In the genomic region with DNA sequence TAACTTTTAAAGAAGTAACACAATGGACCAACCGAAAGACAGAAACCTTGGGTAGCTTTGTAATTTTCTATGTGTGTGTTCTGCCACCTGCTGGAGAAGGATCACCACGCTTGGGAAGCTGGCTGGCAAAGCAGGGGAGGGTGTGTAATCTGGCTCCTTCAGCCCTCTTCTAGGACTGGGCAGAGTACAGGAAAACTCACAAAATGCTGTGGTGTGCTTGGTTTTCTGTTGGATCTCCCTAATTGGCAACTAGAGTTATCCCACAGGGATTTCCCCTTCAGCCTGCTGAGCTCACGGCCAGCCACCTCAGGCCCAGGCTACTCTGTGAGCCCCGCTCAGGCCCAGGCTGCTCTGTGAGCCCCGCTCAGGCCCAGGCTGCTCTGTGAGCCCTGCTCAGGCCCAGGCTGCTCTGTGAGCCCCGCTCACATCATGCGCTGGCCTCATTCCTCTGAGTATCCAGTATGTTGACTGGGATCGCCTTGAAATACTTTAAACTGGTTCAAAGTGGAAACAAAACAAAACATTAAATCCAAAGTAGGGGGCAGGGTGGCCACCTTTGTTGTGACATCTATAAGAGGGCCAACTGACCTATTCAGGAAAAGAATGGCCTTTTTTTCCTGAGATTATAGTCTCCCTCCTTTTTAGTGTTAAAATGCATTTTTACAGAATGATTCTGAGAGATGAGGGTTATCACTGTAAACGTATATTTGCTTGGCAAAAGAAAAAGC, we compare ENCODE assay signal across 8 cellular contexts. TPM values are rescaled to one million over a fixed set of nuclear protein-coding genes. Genes with fewer than 3 reads are reported as not detected.
DNase-seq lines count a peak whose midpoint lies in the region; ATAC-seq and TF ChIP-seq lines count a peak whose summit lies in the region.

No MANE protein-coding gene starts in this region.

- H3K18ac ChIP-seq in trophoblast cell (ENCODE audit: low read length): no peak overlapping the region

- peak overlapping the region; percentile 49 for H4K8ac ChIP-seq in trophoblast cell (ENCODE audit: low read depth, low read length)

- H3K4me1 Mint-ChIP-seq in activated naive CD8-positive, alpha-beta T cell treated with anti-CD3 and anti-CD28 coated beads for 36 hours: peaks cover 17% of the 10 kb centered on the region

- no CpG with 5 or more reads among the region's 9 CpGs for WGBS in trophoblast cell (ENCODE audit: extremely low coverage, insufficient coverage, insufficient read length)

- no peaks in the 10 kb centered on the region for H3K36me3 ChIP-seq in RWPE2 (ENCODE audit: low read depth)
- no peaks in the 10 kb centered on the region for H3K36me3 ChIP-seq in trophoblast cell (ENCODE audit: control insufficient read depth in 1 of 2, insufficient read depth in 2 of 2, low read length in 2 of 2)
- no peaks in the 10 kb centered on the region for H3K36me3 ChIP-seq in vagina

- no peak overlapping the region for H3K4me3 Mint-ChIP-seq in activated naive CD8-positive, alpha-beta T cell treated with anti-CD3 and anti-CD28 coated beads for 36 hours

- H3K9me3 ChIP-seq in RWPE2 (ENCODE audit: severe bottlenecking) (no peaks in the 10 kb centered on the region), trophoblast cell (ENCODE audit: insufficient read depth, low read depth, low read length) (no peaks in the 10 kb centered on the region), vagina (no peaks in the 10 kb centered on the region)

- ATAC-seq in GM21390 (IDR thresholded peaks at IDR 0.05; ENCODE audit: unreplicated experiment) (peak; percentile 49), RWPE2 (ENCODE audit: low read depth) (peak; percentile 82)

- TF ChIP-seq CTCF in RWPE2 (IDR thresholded peaks at IDR 0.05; ENCODE audit: poor library complexity, severe bottlenecking): peak; percentile 94
- TF ChIP-seq CTCF in vagina (IDR thresholded peaks at IDR 0.05): peak; percentile 38 to 69 (median 57)

- H3K4me3 ChIP-seq in RWPE2 (ENCODE audit: severe bottlenecking): no peak overlapping the region
- H3K4me3 ChIP-seq in trophoblast cell (ENCODE audit: low read depth, low read length): no peak overlapping the region
- H3K4me3 ChIP-seq in vagina: no peak overlapping the region

- peak overlapping the region; percentile 32 for H2AFZ ChIP-seq in trophoblast cell (ENCODE audit: insufficient read depth, low read length, poor library complexity)

- H3K4me2 ChIP-seq in trophoblast cell (ENCODE audit: low read length): no peak overlapping the region

- in situ Hi-C loops in Caki2 (cut with HindIII; ENCODE audit: low pct_unique_long_range_greater_than_20kb, low sequenced_read_pairs): no loop called here

- DNase-seq in Caki2 (ENCODE audit: low read depth): peak; percentile 66
- peak; percentile 20 for DNase-seq in KG1 (lab: John Stamatoyannopoulos, UW)
- no peak for DNase-seq in RWPE2 (ENCODE audit: low spot score)
- peak; percentile 26 for DNase-seq in activated naive CD8-positive, alpha-beta T cell treated with anti-CD3 and anti-CD28 coated beads for 36 hours
- DNase-seq in head of caudate nucleus: peak; percentile 57 to 92 (median 77)
- peak; percentile 47 to 73 for DNase-seq in trophoblast cell
- DNase-seq in vagina (ENCODE audit: extremely low spot score in 2 of 2): no peak

- H3K23ac ChIP-seq in trophoblast cell (ENCODE audit: low read length): no peak overlapping the region

- H3K27ac ChIP-seq in RWPE2 (ENCODE audit: poor library complexity, severe bottlenecking) (no peak overlapping the region), trophoblast cell (ENCODE audit: low read depth, low read length) (peak overlapping the region; percentile 5), vagina (peak overlapping the region; percentile 47)

- no peak overlapping the region for H3K9ac ChIP-seq in trophoblast cell (ENCODE audit: low read length)

- peak overlapping the region; percentile 62 for H4K91ac ChIP-seq in trophoblast cell (ENCODE audit: low read depth, low read length)

- peak overlapping the region; percentile 33 for H3K14ac ChIP-seq in trophoblast cell (ENCODE audit: low read length)

- no peaks in the 10 kb centered on the region for H3K27me3 Mint-ChIP-seq in activated naive CD8-positive, alpha-beta T cell treated with anti-CD3 and anti-CD28 coated beads for 36 hours

- H2BK12ac ChIP-seq in trophoblast cell (ENCODE audit: low read length): peak overlapping the region; percentile 43

- peaks cover 9% of the 10 kb centered on the region for H3K79me1 ChIP-seq in trophoblast cell (ENCODE audit: low read length)

- intact Hi-C loops in head of caudate nucleus (cut with DNase I) (loop anchor here (5.0 kb wide), 3 partner anchors 178 to 318 kb away; partner anchors contain the start of gene ARHGAP5), vagina (cut with DNase I) (loop anchor here (5.0 to 10.0 kb wide), 4 partner anchors 220 to 743 kb away; no protein-coding TSS in a partner anchor)

- no peak overlapping the region for H3K27ac Mint-ChIP-seq in activated naive CD8-positive, alpha-beta T cell treated with anti-CD3 and anti-CD28 coated beads for 36 hours

- H3K4ac ChIP-seq in trophoblast cell (ENCODE audit: low read depth, low read length): no peak overlapping the region

- H4K12ac ChIP-seq in trophoblast cell (ENCODE audit: low read depth, low read length): no peak overlapping the region

- peak overlapping the region; percentile 12 for H2BK120ac ChIP-seq in trophoblast cell (ENCODE audit: insufficient read depth, low read length, poor library complexity)

- TF ChIP-seq POLR2A in vagina (IDR thresholded peaks at IDR 0.05): no peak

- H2AK5ac ChIP-seq in trophoblast cell (ENCODE audit: low read length): no peak overlapping the region

- H3K36me3 Mint-ChIP-seq in activated naive CD8-positive, alpha-beta T cell treated with anti-CD3 and anti-CD28 coated beads for 36 hours: no peaks in the 10 kb centered on the region

- no peaks in the 10 kb centered on the region for H3K27me3 ChIP-seq in RWPE2 (ENCODE audit: insufficient read depth, poor library complexity, severe bottlenecking)
- no peaks in the 10 kb centered on the region for H3K27me3 ChIP-seq in trophoblast cell (ENCODE audit: insufficient read depth, low read length)
- no peaks in the 10 kb centered on the region for H3K27me3 ChIP-seq in vagina

- no peaks in the 10 kb centered on the region for H3K9me3 Mint-ChIP-seq in activated naive CD8-positive, alpha-beta T cell treated with anti-CD3 and anti-CD28 coated beads for 36 hours

- H3K4me1 ChIP-seq in RWPE2 (ENCODE audit: insufficient read depth, poor library complexity, severe bottlenecking): peaks cover 17% of the 10 kb centered on the region
- H3K4me1 ChIP-seq in trophoblast cell (ENCODE audit: control insufficient read depth in 1 of 2, insufficient read depth in 2 of 2, low read length in 2 of 2): peaks cover 4 to 5% of the 10 kb centered on the region in 2 experiments
- peaks cover 6% of the 10 kb centered on the region for H3K4me1 ChIP-seq in vagina

- H2BK5ac ChIP-seq in trophoblast cell (ENCODE audit: low read depth, low read length, poor library complexity): peak overlapping the region; percentile 10

- no peaks in the 10 kb centered on the region for H3K79me2 ChIP-seq in trophoblast cell (ENCODE audit: control insufficient read depth, insufficient read depth, low read length, poor library complexity)

RNA-seq across cellular contexts. Expression of gene RNU6-8, which starts 52.0 kb away (rescaled TPM):
- total RNA-seq in Caki2 (2014; rRNA removed; shearing (Covaris generic); ENCODE audit: low replicate concordance): not detected in 2 replicates
- total RNA-seq in activated naive CD8-positive, alpha-beta T cell treated with anti-CD3 and anti-CD28 coated beads for 36 hours: not detected
- not detected in 2 replicates for polyA plus RNA-seq in trophoblast cell (2013)
- not detected for total RNA-seq in vagina

RNA-seq across cellular contexts. Expression of gene RNU6-7, which starts 53.3 kb away (rescaled TPM):
- not detected in 2 replicates for total RNA-seq in Caki2 (2014; rRNA removed; shearing (Covaris generic); ENCODE audit: low replicate concordance)
- not detected for total RNA-seq in activated naive CD8-positive, alpha-beta T cell treated with anti-CD3 and anti-CD28 coated beads for 36 hours
- not detected in 2 replicates for polyA plus RNA-seq in trophoblast cell (2013)
- total RNA-seq in vagina: not detected

Comparison
In these comparisons a context has a peak if more than half of its experiments do, and no peak if none do; other contexts are left out.
1. DNase-seq: peak in Caki2 (single experiment), KG1 (single experiment), activated naive CD8-positive, alpha-beta T cell treated with anti-CD3 and anti-CD28 coated beads for 36 hours (single experiment), head of caudate nucleus (42 of 42) and trophoblast cell (2 of 2); none in RWPE2 (single experiment) and vagina (0 of 2).